18 cellular contexts compared by ENCODE assay signal in genomic region chr9:87929152-87929551, GRCh38. TPM values are rescaled to one million over a fixed set of nuclear protein-coding genes. Genes with fewer than 3 reads are reported as not detected.
"Had no signal": no experiment of that assay in that cellular context is flagged by ENCODE, and none has a peak within 500 bp of the region (broad histone marks: within the 10 kb centered on the region; RNA-seq: fewer than 3 reads in every experiment).

No MANE protein-coding gene starts in this region.

RNA-seq across cellular contexts. Expression of gene SPATA31C1, which starts 11.4 kb away (rescaled TPM):
- total RNA-seq: activated naive CD4-positive, alpha-beta T cell treated with anti-CD3 and anti-CD28 coated beads for 36 hours; activated naive CD4-positive, alpha-beta T cell treated with anti-CD3 and anti-CD28 coated beads, Interleukin-2, amount 50 U/mL, for 72 hours; activated naive CD8-positive, alpha-beta T cell treated with anti-CD3 and anti-CD28 coated beads for 36 hours; activated naive CD8-positive, alpha-beta T cell treated with anti-CD3 and anti-CD28 coated beads, Interleukin-2, amount 10 ng/mL, durations not matched to agents 7 days and 5 days; activated T-cell treated with anti-CD3 and anti-CD28 coated beads, Interleukin-2, amount 50 U/mL, for 4 hours; activated T-cell treated with anti-CD3 and anti-CD28 coated beads, Interleukin-2, amount 50 U/mL, for 72 hours; activated T-helper 1 cell treated with anti-CD3 and anti-CD28 coated beads, Interleukin-12 subunit alpha, Interleukin-12 subunit beta, Interleukin-2, Interleukin-4 antibody, amounts not matched to agents 30 ng/mL and 10 ng/mL and 1 ng/mL, durations not matched to agents 14 hours and 24 hours and 36 hours; activated T-helper 2 cell treated with anti-CD3 and anti-CD28 coated beads, Interferon-gamma antibody, Interleukin-2, Interleukin-4, amounts not matched to agents 10 μg/mL and 5 μg/mL and 100 μg/mL, durations not matched to agents 14 hours and 24 hours and 36 hours; adrenal gland; aorta; ascending aorta; astrocyte; body of pancreas; breast epithelium; cardiac muscle cell; cardiac septum had no signal
- polyA plus RNA-seq: adipose tissue, adrenal gland, aorta, cardiac muscle cell had no signal

RNA-seq across cellular contexts. Expression of gene SPATA31E1, which starts 46.5 kb away (rescaled TPM):
- total RNA-seq: activated naive CD4-positive, alpha-beta T cell treated with anti-CD3 and anti-CD28 coated beads for 36 hours; activated naive CD4-positive, alpha-beta T cell treated with anti-CD3 and anti-CD28 coated beads, Interleukin-2, amount 50 U/mL, for 72 hours; activated naive CD8-positive, alpha-beta T cell treated with anti-CD3 and anti-CD28 coated beads for 36 hours; activated naive CD8-positive, alpha-beta T cell treated with anti-CD3 and anti-CD28 coated beads, Interleukin-2, amount 10 ng/mL, durations not matched to agents 7 days and 5 days; activated T-cell treated with anti-CD3 and anti-CD28 coated beads, Interleukin-2, amount 50 U/mL, for 4 hours; activated T-cell treated with anti-CD3 and anti-CD28 coated beads, Interleukin-2, amount 50 U/mL, for 72 hours; activated T-helper 1 cell treated with anti-CD3 and anti-CD28 coated beads, Interleukin-12 subunit alpha, Interleukin-12 subunit beta, Interleukin-2, Interleukin-4 antibody, amounts not matched to agents 30 ng/mL and 10 ng/mL and 1 ng/mL, durations not matched to agents 14 hours and 24 hours and 36 hours; activated T-helper 17 cell treated with anti-CD3 and anti-CD28 coated beads, Interleukin-2, amount 50 U/mL, for 72 hours; activated T-helper 2 cell treated with anti-CD3 and anti-CD28 coated beads, Interferon-gamma antibody, Interleukin-2, Interleukin-4, amounts not matched to agents 10 μg/mL and 5 μg/mL and 100 μg/mL, durations not matched to agents 14 hours and 24 hours and 36 hours; adrenal gland; aorta; ascending aorta; astrocyte; body of pancreas; breast epithelium; cardiac muscle cell; cardiac septum had no signal
- polyA plus RNA-seq: adipose tissue, adrenal gland, aorta, cardiac muscle cell had no signal
